Comparison of ENCODE assay signal across 1 cellular context in the genomic region with DNA sequence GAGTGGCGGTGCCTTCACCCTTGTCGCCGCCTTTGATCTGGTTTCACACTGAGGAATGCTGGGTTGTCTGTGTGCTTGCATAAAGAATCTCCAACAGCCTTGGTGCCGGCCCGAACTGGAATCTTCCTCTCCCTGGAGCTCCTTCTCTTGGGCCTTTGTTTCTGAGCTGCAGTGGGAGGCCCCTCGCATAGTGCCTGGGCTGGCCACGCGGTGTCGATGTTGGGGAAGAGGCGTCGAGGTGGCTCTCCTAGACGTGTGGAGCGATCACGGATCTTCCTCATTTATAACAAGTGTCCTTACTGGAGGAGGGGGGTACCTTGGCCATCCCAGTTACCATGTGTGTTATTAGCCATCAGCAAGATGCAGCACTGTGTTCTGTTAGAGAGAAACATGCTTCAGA.
TF ChIP-seq lines count a peak whose summit lies in the region.

No MANE protein-coding gene starts in this region.

TF ChIP-seq in H1, 55 proteins besides CTCF, POLR2A, EP300 and RAD21:
- TF ChIP-seq FOSL1 (IDR thresholded peaks at IDR 0.05; ENCODE audit: insufficient read depth, low read depth, low read length) = no peak
- TF ChIP-seq, protein P1, sequence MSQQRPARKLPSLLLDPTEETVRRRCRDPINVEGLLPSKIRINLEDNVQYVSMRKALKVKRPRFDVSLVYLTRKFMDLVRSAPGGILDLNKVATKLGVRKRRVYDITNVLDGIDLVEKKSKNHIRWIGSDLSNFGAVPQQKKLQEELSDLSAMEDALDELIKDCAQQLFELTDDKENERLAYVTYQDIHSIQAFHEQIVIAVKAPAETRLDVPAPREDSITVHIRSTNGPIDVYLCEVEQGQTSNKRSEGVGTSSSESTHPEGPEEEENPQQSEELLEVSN (IDR thresholded peaks at IDR 0.05) = peak; percentile 29; the same call in 1 of the 2 replicates
- no peak for TF ChIP-seq ASH2L (IDR thresholded peaks at IDR 0.05; ENCODE audit: low read length)
- no peak for TF ChIP-seq GABPA (IDR thresholded peaks at IDR 0.05; ENCODE audit: borderline replicate concordance, insufficient read depth, low read length)
- TF ChIP-seq CBX8 (IDR thresholded peaks at IDR 0.05; ENCODE audit: borderline replicate concordance, low read depth, low read length) = no peak
- TF ChIP-seq CBX5 (IDR thresholded peaks at IDR 0.05; ENCODE audit: low read depth, low read length) = no peak
- TF ChIP-seq TEAD4 (IDR thresholded peaks at IDR 0.05; ENCODE audit: low read depth, low read length) = no peak
- TF ChIP-seq, protein P2, sequence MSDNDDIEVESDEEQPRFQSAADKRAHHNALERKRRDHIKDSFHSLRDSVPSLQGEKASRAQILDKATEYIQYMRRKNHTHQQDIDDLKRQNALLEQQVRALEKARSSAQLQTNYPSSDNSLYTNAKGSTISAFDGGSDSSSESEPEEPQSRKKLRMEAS (IDR thresholded peaks at IDR 0.05) = peak; percentile 43; the same call in 1 of the 2 replicates
- TF ChIP-seq SP4 (IDR thresholded peaks at IDR 0.05; ENCODE audit: low read length) = no peak
- TF ChIP-seq NRF1 (IDR thresholded peaks at IDR 0.05; ENCODE audit: low read depth, low read length) = no peak
- no peak for TF ChIP-seq RFX5 (IDR thresholded peaks at IDR 0.05; ENCODE audit: borderline replicate concordance, low read depth, low read length)
- no peak for TF ChIP-seq BRCA1 (IDR thresholded peaks at IDR 0.05; ENCODE audit: low read depth, low read length)
- TF ChIP-seq NANOG (IDR thresholded peaks at IDR 0.05; ENCODE audit: insufficient read depth, low read depth, low read length, poor library complexity, severe bottlenecking) = no peak
- no peak for TF ChIP-seq JUN (IDR thresholded peaks at IDR 0.05; ENCODE audit: low read depth, low read length)
- no peak for TF ChIP-seq SP1 (IDR thresholded peaks at IDR 0.05; ENCODE audit: low read depth, low read length)
- TF ChIP-seq SP2 (IDR thresholded peaks at IDR 0.05; ENCODE audit: low read length) = no peak
- TF ChIP-seq HDAC2 (IDR thresholded peaks at IDR 0.05; ENCODE audit: borderline replicate concordance in 1 of 2, low read depth in 2 of 2, low read length in 2 of 2) = no peak
- TF ChIP-seq KDM1A (IDR thresholded peaks at IDR 0.05; ENCODE audit: borderline replicate concordance, low read length) = no peak
